Comparison of ENCODE assay signal across 22 cellular contexts in genomic region chr9:69314547-69314946, GRCh38. TPM values are rescaled to one million over a fixed set of nuclear protein-coding genes. Genes with fewer than 3 reads are reported as not detected.
DNase-seq lines count a peak whose midpoint lies in the region; ATAC-seq and TF ChIP-seq lines count a peak whose summit lies in the region.
"Had no signal": no experiment of that assay in that cellular context is flagged by ENCODE, and none has a peak within 500 bp of the region (broad histone marks: within the 10 kb centered on the region; RNA-seq: fewer than 3 reads in every experiment).

No MANE protein-coding gene starts in this region.

- peaks cover 2% of the 10 kb centered on the region for H3K27me3 ChIP-seq in iPS-15b (ENCODE audit: control insufficient read depth, insufficient read depth, low read length)

- H3K27me3 Mint-ChIP-seq in HFFc6 (ENCODE audit: insufficient read depth) = peaks cover 10% of the 10 kb centered on the region
- peaks cover 18% of the 10 kb centered on the region for H3K27me3 Mint-ChIP-seq in type B pancreatic cell

- H3K27ac Mint-ChIP-seq in HFFc6 = no peak overlapping the region
- no peak overlapping the region for H3K27ac Mint-ChIP-seq in type B pancreatic cell
- H3K27ac Mint-ChIP-seq: B cell; CD4-positive, CD25-positive, alpha-beta regulatory T cell; GM23338 had no signal

- peaks cover 7% of the 10 kb centered on the region for H3K4me1 ChIP-seq in iPS-15b (ENCODE audit: control insufficient read depth, insufficient read depth, low read length)

- H3K4me3 Mint-ChIP-seq in HFFc6 (no peak overlapping the region), type B pancreatic cell (no peak overlapping the region)
- H3K4me3 Mint-ChIP-seq: B cell; CD4-positive, CD25-positive, alpha-beta regulatory T cell; GM23338 had no signal

- TF ChIP-seq CTCF in HFFc6 (IDR thresholded peaks at IDR 0.05) (no peak), astrocyte of the spinal cord (IDR thresholded peaks at IDR 0.05; ENCODE audit: low read depth, low read length) (no peak), type B pancreatic cell (conservative IDR thresholded peaks at IDR 0.05) (no peak)

- H3K36me3 ChIP-seq in iPS-15b (ENCODE audit: control insufficient read depth, insufficient read depth, low read length) = no peaks in the 10 kb centered on the region

- H3K36me3 Mint-ChIP-seq in HFFc6 (ENCODE audit: low read depth) = peaks cover 11% of the 10 kb centered on the region
- peaks cover 4% of the 10 kb centered on the region for H3K36me3 Mint-ChIP-seq in type B pancreatic cell
- H3K36me3 Mint-ChIP-seq: CD4-positive, CD25-positive, alpha-beta regulatory T cell had no signal

- H3K9ac ChIP-seq in iPS-15b (ENCODE audit: low read depth, low read length) = no peak overlapping the region

- peak; percentile 29 for DNase-seq in HFFc6
- peak; percentile 10 for DNase-seq in astrocyte of the spinal cord (ENCODE audit: low read depth, low spot score)
- DNase-seq in ACHN = no peak
- DNase-seq in posterior vena cava (ENCODE audit: low spot score) = no peak
- no peak for DNase-seq in type B pancreatic cell (ENCODE audit: extremely low spot score, unreplicated experiment)
- DNase-seq: CD4-positive, CD25-positive, alpha-beta regulatory T cell; COR-L47; DMS 273 treated with DMSO at 0.1 percent for 48 hours; GF-D8; MV-4-11; NCI-H1694 treated with DMSO at 0.1 percent for 48 hours; NK-92 treated with Interleukin-12 subunit alpha and Interleukin-12 subunit beta, amount 100 ng/mL, for 24 hours; RPMI8226; SIG-M5 had no signal

- H3K9me3 Mint-ChIP-seq in HFFc6 (peaks cover 21% of the 10 kb centered on the region), type B pancreatic cell (peaks cover 12% of the 10 kb centered on the region)

- H3K9me3 ChIP-seq in iPS-15b (ENCODE audit: control insufficient read depth, insufficient read depth, low read length) = peaks cover 29% of the 10 kb centered on the region

- no peak overlapping the region for H3K4me3 ChIP-seq in astrocyte of the spinal cord (ENCODE audit: low read depth, low read length)
- peak overlapping the region; percentile 4 for H3K4me3 ChIP-seq in iPS-15b (ENCODE audit: low read depth, low read length)
- H3K4me3 ChIP-seq: GM23338, K562 had no signal

- ATAC-seq in HG03442 (IDR thresholded peaks at IDR 0.05; ENCODE audit: unreplicated experiment) = no peak
- ATAC-seq: GM23338, HCT116, K562, SK-N-SH treated with all-trans-retinoic acid at 6 μM for 48 hours had no signal

- intact Hi-C loops in posterior vena cava (cut with DNase I) = no loop called here

- in situ Hi-C loops in astrocyte of the spinal cord (cut with HindIII; ENCODE audit: low sequenced_read_pairs) = no loop called here
- in situ Hi-C loops in ACHN (cut with HindIII; ENCODE audit: low pct_ligation_motif_present, low pct_unique_long_range_greater_than_20kb, low sequenced_read_pairs) = no loop called here

- H3K4me1 Mint-ChIP-seq in HFFc6 (ENCODE audit: low read depth) = no peaks in the 10 kb centered on the region
- peaks cover 4% of the 10 kb centered on the region for H3K4me1 Mint-ChIP-seq in type B pancreatic cell (ENCODE audit: unreplicated experiment)
- H3K4me1 Mint-ChIP-seq: B cell; CD4-positive, CD25-positive, alpha-beta regulatory T cell had no signal

RNA-seq across cellular contexts. Expression of gene ENTREP1, which starts 10.5 kb away (rescaled TPM):
- under 1 TPM in 1 of 6 experiments, not detected in 5; 0.09 TPM for total RNA-seq in HFFc6 (2021; fragmentation: NEBNext Ultra II Directional; extraction: Animal tissue kit (Norgen Biotek cat#: 25700))
- total RNA-seq in posterior vena cava (1 to 10 TPM; 3.3 to 6.5 TPM), type B pancreatic cell (ENCODE audit: low replicate concordance) (3.0 and 4.1 TPM in 2 replicates)
- total RNA-seq: B cell; CD4-positive, CD25-positive, alpha-beta regulatory T cell; K562; OCI-LY7 had no signal

Comparison
In these comparisons a context has a peak if more than half of its experiments do, and no peak if none do; other contexts are left out.
1. DNase-seq: peak in HFFc6 (single experiment) and astrocyte of the spinal cord (single experiment); none in ACHN (single experiment), posterior vena cava (single experiment) and type B pancreatic cell (single experiment).